ENCODE assay signal across 9 cellular contexts in genomic region chr11:84720706-84721402, GRCh38.
A peak's percentile ranks its signal among the peaks of the same experiment; 100 is the strongest.
DNase-seq lines count a peak whose midpoint lies in the region; ATAC-seq and TF ChIP-seq lines count a peak whose summit lies in the region.
"Had no signal": no experiment of that assay in that cellular context is flagged by ENCODE, and none has a peak within 500 bp of the region (broad histone marks: within the 10 kb centered on the region; RNA-seq: fewer than 3 reads in every experiment).

No MANE protein-coding gene starts in this region.

- H3K27me3 Mint-ChIP-seq in activated CD4-positive, alpha-beta T cell treated with anti-CD3 and anti-CD28 coated beads, Interleukin-2, amount 10 ng/mL, durations not matched to agents 24 days and 14 days: peaks cover 21% of the 10 kb centered on the region
- peaks cover 13% of the 10 kb centered on the region for H3K27me3 Mint-ChIP-seq in activated naive CD8-positive, alpha-beta T cell treated with anti-CD3 and anti-CD28 coated beads, Interleukin-2, amount 10 ng/mL, durations not matched to agents 7 days and 5 days
- peaks cover 0 to 5% (median 4%) of the 10 kb centered on the region in 3 donors for H3K27me3 Mint-ChIP-seq in immature natural killer cell (ENCODE audit: low read depth in 3 of 3)

- H3F3A ChIP-seq in smooth muscle cell (ENCODE audit: low read depth): no peaks in the 10 kb centered on the region

- H3K4me3 ChIP-seq in smooth muscle cell (peak overlapping the region; percentile 70), MG63 (no peak overlapping the region)

- no peak overlapping the region for H3K27ac Mint-ChIP-seq in activated CD4-positive, alpha-beta T cell treated with anti-CD3 and anti-CD28 coated beads, Interleukin-2, amount 10 ng/mL, durations not matched to agents 24 days and 14 days
- H3K27ac Mint-ChIP-seq in activated naive CD8-positive, alpha-beta T cell treated with anti-CD3 and anti-CD28 coated beads, Interleukin-2, amount 10 ng/mL, durations not matched to agents 7 days and 5 days: no peak overlapping the region
- H3K27ac Mint-ChIP-seq in immature natural killer cell: no peak overlapping the region

- H3K36me3 ChIP-seq in smooth muscle cell (ENCODE audit: low read depth): no peaks in the 10 kb centered on the region
- H3K36me3 ChIP-seq in MG63: no peaks in the 10 kb centered on the region

- H3K27me3 ChIP-seq in smooth muscle cell (ENCODE audit: low read depth) (peaks cover 11% of the 10 kb centered on the region), MG63 (no peaks in the 10 kb centered on the region; the same call in 1 of the 2 replicates)

- peak overlapping the region; percentile 92 for H2AFZ ChIP-seq in smooth muscle cell (ENCODE audit: low read depth)

- no peaks in the 10 kb centered on the region for H3K79me2 ChIP-seq in smooth muscle cell (ENCODE audit: low read depth)

- H4K20me1 ChIP-seq in smooth muscle cell (ENCODE audit: low read depth): no peaks in the 10 kb centered on the region

- POLR2A ChIA-PET in activated naive CD8-positive, alpha-beta T cell treated with anti-CD3 and anti-CD28 coated beads, Interleukin-2, amount 10 ng/mL, durations not matched to agents 7 days and 5 days (lab: Charles Lee): no interaction called here

- whole genome bisulfite sequencing in smooth muscle cell (ENCODE audit: low lambda C conversion rate): 3% methylated on average over 18 of the region's 29 CpGs

- H3K4me3 Mint-ChIP-seq in activated CD4-positive, alpha-beta T cell treated with anti-CD3 and anti-CD28 coated beads, Interleukin-2, amount 10 ng/mL, durations not matched to agents 24 days and 14 days: peak overlapping the region; percentile 73
- H3K4me3 Mint-ChIP-seq in activated naive CD8-positive, alpha-beta T cell treated with anti-CD3 and anti-CD28 coated beads, Interleukin-2, amount 10 ng/mL, durations not matched to agents 7 days and 5 days: peak overlapping the region; percentile 79
- peak overlapping the region in 3 of 5 donors; percentile 15 to 57 (median 29) for H3K4me3 Mint-ChIP-seq in immature natural killer cell

- H3K4me1 ChIP-seq in smooth muscle cell (ENCODE audit: low read depth): no peaks in the 10 kb centered on the region

- H3K9me3 ChIP-seq in smooth muscle cell (replicated peaks; ENCODE audit: low read depth) (no peaks in the 10 kb centered on the region), MG63 (no peaks in the 10 kb centered on the region)

- no peaks in the 10 kb centered on the region for H3K36me3 Mint-ChIP-seq in activated CD4-positive, alpha-beta T cell treated with anti-CD3 and anti-CD28 coated beads, Interleukin-2, amount 10 ng/mL, durations not matched to agents 24 days and 14 days (ENCODE audit: low read depth)
- H3K36me3 Mint-ChIP-seq in activated naive CD8-positive, alpha-beta T cell treated with anti-CD3 and anti-CD28 coated beads, Interleukin-2, amount 10 ng/mL, durations not matched to agents 7 days and 5 days: no peaks in the 10 kb centered on the region
- H3K36me3 Mint-ChIP-seq in immature natural killer cell: no peaks in the 10 kb centered on the region

- intact Hi-C loops in activated CD4-positive, alpha-beta T cell treated with anti-CD3 and anti-CD28 coated beads, Interleukin-2, amount 10 ng/mL, durations not matched to agents 24 days and 14 days (cut with micrococcal nuclease): no loop called here

- TF ChIP-seq CTCF in smooth muscle cell (IDR thresholded peaks at IDR 0.05; ENCODE audit: borderline replicate concordance, insufficient read depth, poor library complexity, severe bottlenecking): no peak

- H3K4me2 ChIP-seq in smooth muscle cell: peak overlapping the region; percentile 97

- no peak overlapping the region for H3K9ac ChIP-seq in smooth muscle cell (ENCODE audit: low read depth)

- H3K9me3 Mint-ChIP-seq in activated CD4-positive, alpha-beta T cell treated with anti-CD3 and anti-CD28 coated beads, Interleukin-2, amount 10 ng/mL, durations not matched to agents 24 days and 14 days: no peaks in the 10 kb centered on the region
- H3K9me3 Mint-ChIP-seq in activated naive CD8-positive, alpha-beta T cell treated with anti-CD3 and anti-CD28 coated beads, Interleukin-2, amount 10 ng/mL, durations not matched to agents 7 days and 5 days: no peaks in the 10 kb centered on the region
- H3K9me3 Mint-ChIP-seq in immature natural killer cell: peaks cover 0 to 21% (median 4%) of the 10 kb centered on the region in 6 donors

- H3K4me1 Mint-ChIP-seq in activated CD4-positive, alpha-beta T cell treated with anti-CD3 and anti-CD28 coated beads, Interleukin-2, amount 10 ng/mL, durations not matched to agents 24 days and 14 days: peaks cover 5% of the 10 kb centered on the region
- H3K4me1 Mint-ChIP-seq in activated naive CD8-positive, alpha-beta T cell treated with anti-CD3 and anti-CD28 coated beads, Interleukin-2, amount 10 ng/mL, durations not matched to agents 7 days and 5 days: no peaks in the 10 kb centered on the region
- H3K4me1 Mint-ChIP-seq in immature natural killer cell: peaks cover 2 to 5% of the 10 kb centered on the region in 2 donors

- DNase-seq in activated CD4-positive, alpha-beta T cell treated with anti-CD3 and anti-CD28 coated beads, Interleukin-2, amount 10 ng/mL, durations not matched to agents 24 days and 14 days: peak; percentile 57
- DNase-seq in activated CD4-positive, alpha-beta T cell treated with anti-CD3 and anti-CD28 coated beads, Interleukin-2, amount 50 U/mL, for 1 hour: no peak
- DNase-seq in activated naive CD8-positive, alpha-beta T cell treated with anti-CD3 and anti-CD28 coated beads, Interleukin-2, amount 10 ng/mL, durations not matched to agents 7 days and 5 days: peak; percentile 31
- DNase-seq in immature natural killer cell (no peak), smooth muscle cell (lab: John Stamatoyannopoulos, UW; ENCODE audit: unreplicated experiment) (no peak), MG63 (no peak), glomerular visceral epithelial cell (ENCODE audit: extremely low spot score) (no peak), NK-92 (lab: John Stamatoyannopoulos, UW; ENCODE audit: unreplicated experiment) (no peak)
- DNase-seq: DND-41 had no signal

- no peak overlapping the region for H3K27ac ChIP-seq in smooth muscle cell (ENCODE audit: low read depth)

- peak; percentile 70 for ATAC-seq in activated naive CD8-positive, alpha-beta T cell treated with anti-CD3 and anti-CD28 coated beads, Interleukin-2, amount 10 ng/mL, durations not matched to agents 7 days and 5 days (ENCODE audit: low read depth)

Comparison
In these comparisons a context has a peak if more than half of its experiments do, and no peak if none do; other contexts are left out.
1. DNase-seq: peak in activated CD4-positive, alpha-beta T cell treated with anti-CD3 and anti-CD28 coated beads, Interleukin-2, amount 10 ng/mL, durations not matched to agents 24 days and 14 days (single experiment) and activated naive CD8-positive, alpha-beta T cell treated with anti-CD3 and anti-CD28 coated beads, Interleukin-2, amount 10 ng/mL, durations not matched to agents 7 days and 5 days (single experiment); none in activated CD4-positive, alpha-beta T cell treated with anti-CD3 and anti-CD28 coated beads, Interleukin-2, amount 50 U/mL, for 1 hour (single experiment), immature natural killer cell (0 of 3), smooth muscle cell (single experiment), MG63 (single experiment), glomerular visceral epithelial cell (single experiment) and NK-92 (single experiment).
2. H3K4me3 Mint-ChIP-seq: peak in every context shown above with its lines; median percentile 79 in activated naive CD8-positive, alpha-beta T cell treated with anti-CD3 and anti-CD28 coated beads, Interleukin-2, amount 10 ng/mL, durations not matched to agents 7 days and 5 days; 73 in activated CD4-positive, alpha-beta T cell treated with anti-CD3 and anti-CD28 coated beads, Interleukin-2, amount 10 ng/mL, durations not matched to agents 24 days and 14 days; 29 in immature natural killer cell.